22 cellular contexts compared by ENCODE assay signal in genomic region chr1:203929741-203930309, GRCh38.
"Had no signal": no experiment of that assay in that cellular context is flagged by ENCODE, and none has a peak within 500 bp of the region (broad histone marks: within the 10 kb centered on the region; RNA-seq: fewer than 3 reads in every experiment).

No MANE protein-coding gene starts in this region.

- H3K9me3 Mint-ChIP-seq: activated CD4-positive, alpha-beta T cell treated with anti-CD3 and anti-CD28 coated beads, Interleukin-2, amount 10 ng/mL, durations not matched to agents 24 days and 14 days; activated naive CD4-positive, alpha-beta T cell treated with anti-CD3 and anti-CD28 coated beads, Interleukin-2, amount 50 U/mL, for 24 hours; activated T-cell treated with anti-CD3 and anti-CD28 coated beads, Interleukin-2, amount 50 U/mL, for 72 hours; nephron progenitor cell had no signal

- H3K27ac Mint-ChIP-seq: activated CD4-positive, alpha-beta T cell treated with anti-CD3 and anti-CD28 coated beads, Interleukin-2, amount 10 ng/mL, durations not matched to agents 24 days and 14 days; activated naive CD4-positive, alpha-beta T cell treated with anti-CD3 and anti-CD28 coated beads, Interleukin-2, amount 50 U/mL, for 24 hours; activated T-cell treated with anti-CD3 and anti-CD28 coated beads, Interleukin-2, amount 50 U/mL, for 72 hours; nephron progenitor cell had no signal

- H3K4me3 Mint-ChIP-seq: activated CD4-positive, alpha-beta T cell treated with anti-CD3 and anti-CD28 coated beads, Interleukin-2, amount 10 ng/mL, durations not matched to agents 24 days and 14 days; activated naive CD4-positive, alpha-beta T cell treated with anti-CD3 and anti-CD28 coated beads, Interleukin-2, amount 50 U/mL, for 24 hours; activated T-cell treated with anti-CD3 and anti-CD28 coated beads, Interleukin-2, amount 50 U/mL, for 72 hours; nephron progenitor cell had no signal

- H3K4me1 ChIP-seq: ascending aorta, psoas muscle, thyroid gland, vagina had no signal

- ATAC-seq: activated T-cell treated with anti-CD3 and anti-CD28 coated beads, Interleukin-2, amount 50 U/mL, for 72 hours; psoas muscle; right cardiac atrium had no signal

- H3K4me1 Mint-ChIP-seq: nephron progenitor cell had no signal

- H3K4me3 ChIP-seq: ascending aorta, coronary artery, lung, psoas muscle, thyroid gland, vagina had no signal

- H3K9me3 ChIP-seq: ascending aorta, psoas muscle, thyroid gland, vagina had no signal

- DNase-seq: activated CD4-positive, alpha-beta T cell treated with anti-CD3 and anti-CD28 coated beads, Interleukin-2, amount 10 ng/mL, durations not matched to agents 24 days and 14 days; activated CD4-positive, CD25-positive, alpha-beta regulatory T cell; activated gamma-delta T cell; activated T-cell treated with anti-CD3 and anti-CD28 coated beads, Interleukin-2, amount 50 U/mL, for 72 hours; erythroblast; foreskin melanocyte; glutamatergic neuron; hippocampal formation; islet precursor cell; nephron progenitor cell; occipital lobe; psoas muscle; right cardiac atrium; stimulated activated CD4-positive, alpha-beta T cell treated with anti-CD3 and anti-CD28 coated beads, Interleukin-2, amount 100 ng/mL, for 24 hours; stimulated activated naive CD4-positive, alpha-beta T cell treated with Interleukin-2 at 50 U/mL for 16 hours; T-helper 9 cell; thyroid gland had no signal

- H3K27me3 ChIP-seq: ascending aorta, thyroid gland, vagina had no signal

- H3K36me3 Mint-ChIP-seq: activated naive CD4-positive, alpha-beta T cell treated with anti-CD3 and anti-CD28 coated beads, Interleukin-2, amount 50 U/mL, for 24 hours had no signal

- H3K36me3 ChIP-seq: ascending aorta, thyroid gland, vagina had no signal

- H3K27ac ChIP-seq: ascending aorta, coronary artery, psoas muscle, thyroid gland, vagina had no signal
